In the genomic region with DNA sequence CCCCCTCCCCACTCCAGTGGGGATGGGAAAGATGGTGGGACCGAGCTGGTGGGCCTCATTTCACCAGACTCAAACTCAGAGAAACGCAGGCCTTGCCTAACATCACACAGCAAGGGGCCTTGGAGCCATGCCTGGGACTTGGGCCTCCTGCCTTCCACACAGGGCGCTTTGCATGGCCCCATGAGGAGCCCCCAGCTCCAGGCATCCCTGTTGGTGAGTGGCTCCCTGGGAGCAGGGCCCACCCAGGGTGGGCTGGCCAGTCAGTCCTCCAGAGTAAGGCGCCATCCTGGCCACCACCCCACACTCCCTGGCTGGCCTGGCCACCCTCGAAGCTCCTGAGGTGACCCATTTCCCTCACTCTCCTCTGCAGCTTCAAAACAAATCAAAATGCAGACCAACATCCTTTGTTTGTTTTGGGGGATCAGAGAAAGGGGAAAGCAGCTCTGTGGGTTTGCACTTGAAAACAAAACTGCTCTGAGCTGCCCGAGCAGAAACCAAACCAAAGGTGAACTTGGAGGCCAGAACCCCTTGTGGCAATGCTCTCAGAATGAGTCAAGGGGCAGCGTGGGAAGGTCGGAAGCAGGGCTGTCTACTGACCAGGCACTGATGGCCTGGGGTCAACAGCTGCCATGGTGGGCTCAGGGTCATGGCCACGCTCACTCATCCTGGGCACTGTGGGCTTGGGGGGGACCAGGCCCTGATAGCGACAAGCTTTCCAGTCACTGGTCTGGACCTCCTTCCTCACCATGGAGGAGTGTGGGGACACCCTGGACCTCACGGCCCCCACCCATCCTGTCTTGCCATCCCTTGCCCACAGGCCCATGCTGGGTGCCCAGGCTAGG, we compare ENCODE assay signal across 11 cellular contexts. TPM values are rescaled to one million over a fixed set of nuclear protein-coding genes. Genes with fewer than 3 reads are reported as not detected.
A peak's percentile ranks its signal among the peaks of the same experiment; 100 is the strongest.
DNase-seq lines count a peak whose midpoint lies in the region; ATAC-seq and TF ChIP-seq lines count a peak whose summit lies in the region.
"Had no signal": no experiment of that assay in that cellular context is flagged by ENCODE, and none has a peak within 500 bp of the region (broad histone marks: within the 10 kb centered on the region; RNA-seq: fewer than 3 reads in every experiment).

No MANE protein-coding gene starts in this region.

- POLR2A ChIA-PET in A673 (lab: Charles Lee; ENCODE audit: low non-redundant PET): no interaction called here

- no TSS peak for BruUV-seq in A673 (replicated peaks; lab: Mats Ljungman, UMichigan)

- no peaks in the 10 kb centered on the region for H3K9me3 ChIP-seq in osteoblast (ENCODE audit: low read depth, low read length)
- H3K9me3 ChIP-seq in A673 (ENCODE audit: low read depth, low read length, poor library complexity, severe bottlenecking): no peaks in the 10 kb centered on the region
- H3K9me3 ChIP-seq: psoas muscle had no signal

- no peaks in the 10 kb centered on the region for H4K20me1 ChIP-seq in osteoblast (ENCODE audit: insufficient read depth, low read length)

- H3K27me3 ChIP-seq in osteoblast (ENCODE audit: insufficient read depth, low read length): no peaks in the 10 kb centered on the region
- H3K27me3 ChIP-seq in A673 (replicated peaks; ENCODE audit: insufficient read depth, low read depth, low read length, poor library complexity): no peaks in the 10 kb centered on the region

- no peak for TF ChIP-seq CTCF in osteoblast (IDR thresholded peaks at IDR 0.05; ENCODE audit: extremely low read depth, low read depth, low read length)
- TF ChIP-seq CTCF in A673 (conservative IDR thresholded peaks at IDR 0.05; ENCODE audit: low read depth, low read length): no peak

- H3K36me3 ChIP-seq in osteoblast (ENCODE audit: insufficient read depth, low read length): no peaks in the 10 kb centered on the region
- H3K36me3 ChIP-seq in A673 (ENCODE audit: insufficient read depth, low read length, poor library complexity, severe bottlenecking): no peaks in the 10 kb centered on the region

- H3K4me3 ChIP-seq in osteoblast (ENCODE audit: insufficient read depth, low read length): no peak overlapping the region
- H3K4me3 ChIP-seq in A673 (ENCODE audit: low read depth, low read length, poor library complexity, severe bottlenecking): no peak overlapping the region
- H3K4me3 ChIP-seq: psoas muscle, SK-N-MC had no signal

- H3K27ac ChIP-seq in osteoblast (ENCODE audit: low read depth, low read length): no peak overlapping the region
- no peak overlapping the region for H3K27ac ChIP-seq in A673 (ENCODE audit: low read depth, low read length, poor library complexity, severe bottlenecking)
- H3K27ac ChIP-seq: psoas muscle, SK-N-MC had no signal

- no peaks in the 10 kb centered on the region for H3K79me2 ChIP-seq in osteoblast (ENCODE audit: insufficient read depth, low read length)

- CTCF ChIA-PET in A673 (lab: Charles Lee): no interaction called here

- intact Hi-C loops in A673 (cut with micrococcal nuclease; ENCODE audit: unreplicated experiment): no loop called here

- DNase-seq in osteoblast (ENCODE audit: insufficient read length, low spot score, missing footprints) (peak; percentile 29), A673 (ENCODE audit: low spot score) (no peak), DMS53 treated with DMSO at 0.1 percent for 48 hours (lab: John Stamatoyannopoulos, UW; ENCODE audit: unreplicated experiment) (no peak)
- DNase-seq: NCI-H524 treated with DMSO at 0.1 percent for 48 hours; psoas muscle; stimulated activated CD4-positive, alpha-beta T cell treated with anti-CD3 and anti-CD28 coated beads, Interleukin-2, amount 100 ng/mL, for 48 hours had no signal

- H2AFZ ChIP-seq in osteoblast (ENCODE audit: low read length): peak overlapping the region; percentile 28

- ATAC-seq in GM18511 (IDR thresholded peaks at IDR 0.05; ENCODE audit: unreplicated experiment) (peak; percentile 79), GM21619 (IDR thresholded peaks at IDR 0.05; ENCODE audit: unreplicated experiment) (peak; percentile 69), HG03521 (IDR thresholded peaks at IDR 0.05; ENCODE audit: unreplicated experiment) (peak; percentile 51), GM19467 (IDR thresholded peaks at IDR 0.05; ENCODE audit: unreplicated experiment) (no peak)
- ATAC-seq: psoas muscle had no signal

- no peak overlapping the region for H3K4me2 ChIP-seq in osteoblast (ENCODE audit: insufficient read depth, low read length)

- H3K4me1 ChIP-seq in osteoblast (ENCODE audit: insufficient read depth, low read length) (peaks cover 7% of the 10 kb centered on the region), A673 (ENCODE audit: insufficient read depth, low read length, poor library complexity, severe bottlenecking) (no peaks in the 10 kb centered on the region)
- H3K4me1 ChIP-seq: psoas muscle had no signal

RNA-seq across cellular contexts. Expression of gene VDAC1, which starts 37.0 kb away (rescaled TPM):
- total RNA-seq in osteoblast (236 and 264 TPM in 2 replicates), A673 (2021) (354 and 367 TPM in 2 replicates)
